In the genomic region with DNA sequence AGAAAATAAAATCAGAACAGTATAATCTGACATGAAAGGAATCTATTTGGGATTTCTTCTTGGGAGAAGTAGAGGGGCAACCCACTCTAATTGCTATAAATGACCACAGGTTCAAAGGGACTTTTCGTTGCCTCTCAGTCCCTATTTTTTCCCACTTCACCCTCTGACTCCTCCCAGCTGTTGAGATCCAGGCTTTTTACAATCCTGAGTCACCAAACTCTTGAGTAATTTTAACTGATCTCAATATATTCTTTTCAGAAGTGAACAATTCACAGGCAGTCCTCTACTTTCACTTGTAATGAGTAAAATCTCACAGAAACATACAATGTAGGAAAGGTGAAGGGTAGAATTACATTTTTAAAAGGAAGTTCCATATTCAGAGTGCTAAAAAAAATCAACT, we compare ENCODE assay signal across 13 cellular contexts. TPM values are rescaled to one million over a fixed set of nuclear protein-coding genes. Genes with fewer than 3 reads are reported as not detected.
A peak's percentile ranks its signal among the peaks of the same experiment; 100 is the strongest.
DNase-seq lines count a peak whose midpoint lies in the region; ATAC-seq and TF ChIP-seq lines count a peak whose summit lies in the region.
"Had no signal": no experiment of that assay in that cellular context is flagged by ENCODE, and none has a peak within 500 bp of the region (broad histone marks: within the 10 kb centered on the region; RNA-seq: fewer than 3 reads in every experiment).

No MANE protein-coding gene starts in this region.

- no peaks in the 10 kb centered on the region for H3K27me3 Mint-ChIP-seq in endodermal cell (ENCODE audit: insufficient read depth)
- H3K27me3 Mint-ChIP-seq: activated CD8-positive, alpha-beta memory T cell treated with anti-CD3 and anti-CD28 coated beads, Interleukin-2, amount 10 ng/mL, durations not matched to agents 7 days and 5 days; T-cell had no signal

- H3K9me3 Mint-ChIP-seq in endodermal cell = no peaks in the 10 kb centered on the region
- H3K9me3 Mint-ChIP-seq: stimulated activated memory B cell treated with anti-CD40 and anti-IgM and Interleukin-4, amounts not matched to agents 10 μg/mL and 1 μg/mL and 100 μg/mL, for 72 hours; T-cell had no signal

- H3K27ac ChIP-seq in foreskin keratinocyte = no peak overlapping the region
- peak overlapping the region; percentile 12 for H3K27ac ChIP-seq in stomach smooth muscle (ENCODE audit: low read length)
- no peak overlapping the region for H3K27ac ChIP-seq in endodermal cell (ENCODE audit: low read depth, low read length)

- TF ChIP-seq CTCF in WI38 (IDR thresholded peaks at IDR 0.05; ENCODE audit: low read depth, low read length) (no peak), foreskin keratinocyte (conservative IDR thresholded peaks at IDR 0.05) (no peak), endodermal cell (conservative IDR thresholded peaks at IDR 0.05) (no peak)

- H3K4me1 Mint-ChIP-seq in endodermal cell = peaks cover 23% of the 10 kb centered on the region
- H3K4me1 Mint-ChIP-seq: stimulated activated memory B cell treated with anti-CD40 and anti-IgM and Interleukin-4, amounts not matched to agents 10 μg/mL and 1 μg/mL and 100 μg/mL, for 72 hours had no signal

- ATAC-seq in foreskin keratinocyte = peak; percentile 59
- ATAC-seq in HG03432 (IDR thresholded peaks at IDR 0.05; ENCODE audit: unreplicated experiment) = no peak
- ATAC-seq: stimulated activated memory B cell treated with anti-CD40 and anti-IgM and Interleukin-4, amounts not matched to agents 10 μg/mL and 1 μg/mL and 100 μg/mL, for 72 hours had no signal

- no peak overlapping the region for H3K9ac ChIP-seq in stomach smooth muscle (ENCODE audit: low read length in 2 of 2)
- no peak overlapping the region for H3K9ac ChIP-seq in endodermal cell (ENCODE audit: extremely low read depth, low read length, poor library complexity, severe bottlenecking)

- peak overlapping the region; percentile 25 for H3K4me3 ChIP-seq in WI38 (ENCODE audit: low read depth, low read length)
- no peak overlapping the region for H3K4me3 ChIP-seq in stomach smooth muscle (ENCODE audit: low read length in 2 of 2)
- H3K4me3 ChIP-seq in endodermal cell (ENCODE audit: low read length) = no peak overlapping the region
- H3K4me3 ChIP-seq: spleen had no signal

- H3K4me3 Mint-ChIP-seq in endodermal cell = no peak overlapping the region
- H3K4me3 Mint-ChIP-seq: activated CD8-positive, alpha-beta memory T cell treated with anti-CD3 and anti-CD28 coated beads, Interleukin-2, amount 10 ng/mL, durations not matched to agents 7 days and 5 days; stimulated activated memory B cell treated with anti-CD40 and anti-IgM and Interleukin-4, amounts not matched to agents 10 μg/mL and 1 μg/mL and 100 μg/mL, for 72 hours; T-cell had no signal

- H3K9me3 ChIP-seq in stomach smooth muscle (ENCODE audit: control insufficient read depth in 2 of 2, low read length in 2 of 2) = no peaks in the 10 kb centered on the region
- no peaks in the 10 kb centered on the region for H3K9me3 ChIP-seq in endodermal cell (ENCODE audit: control insufficient read depth, low read length)
- H3K9me3 ChIP-seq: Caco-2, spleen had no signal

- 90 to 91% methylated on average over 1 of the region's 1 CpG for WGBS in endodermal cell (ENCODE audit: insufficient coverage in 1 of 2, insufficient read length in 1 of 2), 2 experiments

- DNase-seq in H4 (ENCODE audit: low spot score) (peak; percentile 50), foreskin keratinocyte (peak in 1 of 2 donors; percentile 37), NCI-H1048 (lab: John Stamatoyannopoulos, UW) (no peak), endodermal cell (no peak), DMS79 treated with DMSO at 0.1 percent for 48 hours (lab: John Stamatoyannopoulos, UW) (no peak)
- DNase-seq: activated CD8-positive, alpha-beta memory T cell treated with anti-CD3 and anti-CD28 coated beads, Interleukin-2, amount 10 ng/mL, durations not matched to agents 7 days and 5 days; Caco-2; spleen had no signal

- no peaks in the 10 kb centered on the region for H3K36me3 Mint-ChIP-seq in endodermal cell (ENCODE audit: low read depth)
- H3K36me3 Mint-ChIP-seq: stimulated activated memory B cell treated with anti-CD40 and anti-IgM and Interleukin-4, amounts not matched to agents 10 μg/mL and 1 μg/mL and 100 μg/mL, for 72 hours had no signal

- no peaks in the 10 kb centered on the region for H3K36me3 ChIP-seq in stomach smooth muscle (ENCODE audit: control insufficient read depth in 2 of 2, insufficient read depth in 2 of 2, low read length in 2 of 2)
- no peaks in the 10 kb centered on the region for H3K36me3 ChIP-seq in endodermal cell (ENCODE audit: control insufficient read depth, insufficient read depth, low read length)

- H3K27me3 ChIP-seq in foreskin keratinocyte (no peaks in the 10 kb centered on the region), stomach smooth muscle (ENCODE audit: control insufficient read depth in 1 of 2, insufficient read depth in 2 of 2, low read length in 2 of 2) (no peaks in the 10 kb centered on the region), endodermal cell (ENCODE audit: control insufficient read depth, insufficient read depth, low read length, poor library complexity, severe bottlenecking) (no peaks in the 10 kb centered on the region)
- H3K27me3 ChIP-seq: spleen had no signal

- H3K27ac Mint-ChIP-seq in endodermal cell = no peak overlapping the region
- H3K27ac Mint-ChIP-seq: activated CD8-positive, alpha-beta memory T cell treated with anti-CD3 and anti-CD28 coated beads, Interleukin-2, amount 10 ng/mL, durations not matched to agents 7 days and 5 days; stimulated activated memory B cell treated with anti-CD40 and anti-IgM and Interleukin-4, amounts not matched to agents 10 μg/mL and 1 μg/mL and 100 μg/mL, for 72 hours had no signal

- peaks cover 18% of the 10 kb centered on the region for H3K4me1 ChIP-seq in foreskin keratinocyte
- peaks cover 9% of the 10 kb centered on the region for H3K4me1 ChIP-seq in stomach smooth muscle (ENCODE audit: control insufficient read depth, insufficient read depth, low read length)
- H3K4me1 ChIP-seq in endodermal cell (ENCODE audit: control insufficient read depth, insufficient read depth, low read length) = peaks cover 3% of the 10 kb centered on the region
- H3K4me1 ChIP-seq: Caco-2 had no signal

RNA-seq across cellular contexts. Expression of a gene that starts 44.6 kb away (rescaled TPM):
- total RNA-seq in H4 (2014; rRNA removed; shearing (Covaris generic)) = 0.91 and 0.97 TPM in 2 replicates
- 2.1 and 2.6 TPM in 2 replicates for total RNA-seq in foreskin keratinocyte
- 1.3 and 1.7 TPM in 2 replicates for polyA plus RNA-seq in foreskin keratinocyte
- total RNA-seq in endodermal cell = 1 to 10 TPM; 1.9 to 5.5 TPM
- polyA plus RNA-seq in endodermal cell (2013, experiment 1 of 2) = 7.9 TPM
- 7.7 TPM for polyA plus RNA-seq in endodermal cell (2013, experiment 2 of 2)
